8 cellular contexts compared by ENCODE assay signal in the genomic region with DNA sequence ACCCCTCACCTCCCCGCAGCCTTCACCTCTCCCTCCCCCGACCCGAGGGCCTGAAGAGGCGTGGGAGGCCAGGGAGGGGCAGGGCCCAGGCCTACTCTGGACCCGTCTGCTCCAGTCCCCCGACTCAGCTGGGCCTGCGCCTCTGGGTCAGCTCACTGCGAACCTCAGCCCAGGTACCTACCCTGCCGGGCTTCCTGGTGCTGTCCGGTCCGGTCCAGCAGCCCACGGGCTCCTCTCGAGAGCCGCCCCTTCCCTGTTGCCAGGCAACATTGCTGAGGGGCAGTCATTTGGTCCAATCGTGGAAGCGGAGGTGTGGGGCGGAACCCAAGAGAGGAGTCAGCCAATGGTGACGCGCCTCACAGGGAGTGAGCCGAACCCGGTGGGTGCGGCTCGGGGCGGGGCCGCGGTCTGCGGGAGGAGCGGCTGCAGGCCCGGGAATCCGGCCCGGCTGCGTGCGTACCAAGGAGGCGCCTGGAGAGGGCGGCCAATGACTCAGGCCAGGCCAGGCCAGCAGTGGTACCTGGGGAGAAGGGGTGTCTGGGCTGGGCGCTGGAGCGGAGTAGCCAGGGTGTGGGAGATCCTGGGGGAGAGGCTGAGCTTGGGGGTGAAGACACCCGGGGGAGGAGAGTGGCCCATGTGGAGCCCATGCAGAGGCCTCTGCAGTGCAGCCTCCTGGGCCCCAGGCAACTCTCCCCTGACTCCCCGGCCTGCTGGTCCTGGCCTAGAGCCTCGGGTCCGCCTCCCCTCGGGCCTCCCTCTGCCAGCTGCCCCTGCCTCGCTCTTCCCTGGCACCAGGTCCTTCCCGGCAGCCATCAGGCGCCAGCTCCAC. TPM values are rescaled to one million over a fixed set of nuclear protein-coding genes. Genes with fewer than 3 reads are reported as not detected.
DNase-seq lines count a peak whose midpoint lies in the region; ATAC-seq and TF ChIP-seq lines count a peak whose summit lies in the region.

A gene with protein sequence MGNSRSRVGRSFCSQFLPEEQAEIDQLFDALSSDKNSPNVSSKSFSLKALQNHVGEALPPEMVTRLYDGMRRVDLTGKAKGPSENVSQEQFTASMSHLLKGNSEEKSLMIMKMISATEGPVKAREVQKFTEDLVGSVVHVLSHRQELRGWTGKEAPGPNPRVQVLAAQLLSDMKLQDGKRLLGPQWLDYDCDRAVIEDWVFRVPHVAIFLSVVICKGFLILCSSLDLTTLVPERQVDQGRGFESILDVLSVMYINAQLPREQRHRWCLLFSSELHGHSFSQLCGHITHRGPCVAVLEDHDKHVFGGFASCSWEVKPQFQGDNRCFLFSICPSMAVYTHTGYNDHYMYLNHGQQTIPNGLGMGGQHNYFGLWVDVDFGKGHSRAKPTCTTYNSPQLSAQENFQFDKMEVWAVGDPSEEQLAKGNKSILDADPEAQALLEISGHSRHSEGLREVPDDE (minus strand): TSS at position 240 of the 829 bp plus-strand sequence. CDS start 6,573 bp downstream, outside the sequence.

- intact Hi-C loops in Caco-2 (cut with micrococcal nuclease; ENCODE audit: unreplicated experiment), result no loop called here
- intact Hi-C loops in naive thymus-derived CD4-positive, alpha-beta T cell (cut with micrococcal nuclease), result loop anchor here (1.0 to 10.0 kb wide), 9 partner anchors 11 to 697 kb away; a partner anchor contains a TSS

- no peaks in the 10 kb centered on the region for H3K36me3 ChIP-seq in Caco-2 (ENCODE audit: control insufficient read depth, insufficient read depth, low read length)
- H3K36me3 ChIP-seq in naive thymus-derived CD4-positive, alpha-beta T cell (ENCODE audit: control insufficient read depth in 2 of 3, insufficient read depth in 3 of 3, low read length in 3 of 3), result no peaks in the 10 kb centered on the region

- H3K4me1 ChIP-seq in Caco-2, result peaks cover 34% of the 10 kb centered on the region
- H3K4me1 ChIP-seq in naive thymus-derived CD4-positive, alpha-beta T cell (ENCODE audit: control insufficient read depth in 2 of 2, insufficient read depth in 2 of 2, low read length in 2 of 2), result peaks cover 23 to 49% of the 10 kb centered on the region in 2 donors

- H3K9me3 ChIP-seq in Caco-2, result no peaks in the 10 kb centered on the region
- no peaks in the 10 kb centered on the region for H3K9me3 ChIP-seq in naive thymus-derived CD4-positive, alpha-beta T cell (ENCODE audit: control insufficient read depth in 2 of 3, low read length in 3 of 3)

- H3K27ac ChIP-seq in naive thymus-derived CD4-positive, alpha-beta T cell (ENCODE audit: low read depth, low read length), result peak within 1 kb of the TSS; percentile 80

- POLR2A ChIA-PET in Caco-2 (lab: Charles Lee), result no interaction called here
- POLR2A ChIA-PET in naive thymus-derived CD4-positive, alpha-beta T cell (lab: Charles Lee), result interaction anchor here (0.7 to 5.5 kb wide), 13 partner anchors 10 to 228 kb away, joined by 3 to 38 read pairs (median 4); a partner anchor contains a TSS

- H3K4me3 Mint-ChIP-seq in Caco-2 (ENCODE audit: unreplicated experiment), result peak within 1 kb of the TSS; percentile 88
- H3K4me3 Mint-ChIP-seq in naive thymus-derived CD4-positive, alpha-beta T cell, result peak within 1 kb of the TSS; percentile 79 to 94 (median 89)
- peak within 1 kb of the TSS; percentile 94 to 96 for H3K4me3 Mint-ChIP-seq in stimulated activated naive B cell treated with anti-CD40 and anti-IgM and Interleukin-4, amounts not matched to agents 10 μg/mL and 1 μg/mL and 100 μg/mL, for 72 hours

- no peaks in the 10 kb centered on the region for H3K9me3 Mint-ChIP-seq in Caco-2 (ENCODE audit: unreplicated experiment)
- H3K9me3 Mint-ChIP-seq in naive thymus-derived CD4-positive, alpha-beta T cell, result no peaks in the 10 kb centered on the region
- no peaks in the 10 kb centered on the region for H3K9me3 Mint-ChIP-seq in stimulated activated naive B cell treated with anti-CD40 and anti-IgM and Interleukin-4, amounts not matched to agents 10 μg/mL and 1 μg/mL and 100 μg/mL, for 72 hours

- BruUV-seq in Caco-2 (replicated peaks; lab: Mats Ljungman, UMichigan), result no TSS peak

- CTCF ChIA-PET in Caco-2 (lab: Charles Lee), result interaction anchor here (0.8 to 1.9 kb wide), 4 partner anchors 51 to 234 kb away, joined by 3 to 4 read pairs (median 4); no protein-coding TSS in a partner anchor
- CTCF ChIA-PET in naive thymus-derived CD4-positive, alpha-beta T cell (lab: Charles Lee), result interaction anchor here (0.7 to 11.4 kb wide), 5 partner anchors 10 to 224 kb away, joined by 3 to 129 read pairs (median 3); no protein-coding TSS in a partner anchor

- peak within 1 kb of the TSS; percentile 79 for H3K4me3 ChIP-seq in Caco-2 (ENCODE audit: low read depth, low read length)
- peak within 1 kb of the TSS; percentile 97 for H3K4me3 ChIP-seq in naive thymus-derived CD4-positive, alpha-beta T cell (ENCODE audit: low read length)

- H3K27me3 ChIP-seq in Caco-2 (replicated peaks; ENCODE audit: control insufficient read depth, insufficient read depth, low read length), result no peaks in the 10 kb centered on the region
- no peaks in the 10 kb centered on the region for H3K27me3 ChIP-seq in naive thymus-derived CD4-positive, alpha-beta T cell (ENCODE audit: control insufficient read depth in 2 of 2, insufficient read depth in 2 of 2, low read length in 2 of 2)

- peaks cover 41% of the 10 kb centered on the region for H3K4me1 Mint-ChIP-seq in Caco-2 (ENCODE audit: low read depth, unreplicated experiment)
- H3K4me1 Mint-ChIP-seq in naive thymus-derived CD4-positive, alpha-beta T cell, result peaks cover 31 to 59% (median 55%) of the 10 kb centered on the region in 7 donors
- H3K4me1 Mint-ChIP-seq in stimulated activated naive B cell treated with anti-CD40 and anti-IgM and Interleukin-4, amounts not matched to agents 10 μg/mL and 1 μg/mL and 100 μg/mL, for 72 hours, result peaks cover 22 to 65% of the 10 kb centered on the region in 2 donors

- H3K27ac Mint-ChIP-seq in Caco-2 (ENCODE audit: unreplicated experiment), result peak within 1 kb of the TSS; percentile 96
- peak within 1 kb of the TSS; percentile 52 to 88 (median 81) for H3K27ac Mint-ChIP-seq in naive thymus-derived CD4-positive, alpha-beta T cell
- peak within 1 kb of the TSS; percentile 98 for H3K27ac Mint-ChIP-seq in stimulated activated naive B cell treated with anti-CD40 and anti-IgM and Interleukin-4, amounts not matched to agents 10 μg/mL and 1 μg/mL and 100 μg/mL, for 72 hours

- peaks cover 32% of the 10 kb centered on the region for H3K36me3 Mint-ChIP-seq in Caco-2 (ENCODE audit: insufficient read depth, unreplicated experiment)
- peaks cover 0 to 10% (median 0%) of the 10 kb centered on the region in 5 donors for H3K36me3 Mint-ChIP-seq in naive thymus-derived CD4-positive, alpha-beta T cell
- peaks cover 4 to 10% of the 10 kb centered on the region in 2 donors for H3K36me3 Mint-ChIP-seq in stimulated activated naive B cell treated with anti-CD40 and anti-IgM and Interleukin-4, amounts not matched to agents 10 μg/mL and 1 μg/mL and 100 μg/mL, for 72 hours

- peak; percentile 93 for ATAC-seq in GM19468 (IDR thresholded peaks at IDR 0.05; ENCODE audit: extremely low read depth, unreplicated experiment)
- peak; percentile 99 for ATAC-seq in naive thymus-derived CD4-positive, alpha-beta T cell
- ATAC-seq in stimulated activated naive B cell treated with anti-CD40 and anti-IgM and Interleukin-4, amounts not matched to agents 10 μg/mL and 1 μg/mL and 100 μg/mL, for 72 hours (replicated peaks), result peak; percentile 94 to 95

- peak in 1 of 2 experiments; percentile 42 for TF ChIP-seq CTCF in Caco-2 (IDR thresholded peaks at IDR 0.05; ENCODE audit: insufficient read depth in 1 of 2, low read depth in 1 of 2, low read length in 1 of 2, severe bottlenecking in 1 of 2, unreplicated experiment in 1 of 2)

- no peaks in the 10 kb centered on the region for H3K27me3 Mint-ChIP-seq in Caco-2 (ENCODE audit: insufficient read depth, unreplicated experiment)
- no peaks in the 10 kb centered on the region for H3K27me3 Mint-ChIP-seq in naive thymus-derived CD4-positive, alpha-beta T cell
- no peaks in the 10 kb centered on the region for H3K27me3 Mint-ChIP-seq in stimulated activated naive B cell treated with anti-CD40 and anti-IgM and Interleukin-4, amounts not matched to agents 10 μg/mL and 1 μg/mL and 100 μg/mL, for 72 hours

- DNase-seq in Caco-2 (peak; percentile 99 to 100), HS-5 (ENCODE audit: low read depth) (peak; percentile 79), RPMI7951 (ENCODE audit: low read depth) (peak; percentile 98), fibroblast of gingiva (ENCODE audit: low read depth) (peak; percentile 98)
- peak; percentile 93 to 94 for DNase-seq in activated T-helper 1 cell treated with anti-CD3 and anti-CD28 coated beads, Interleukin-2, amount 50 U/mL, for 16 hours (ENCODE audit: low read depth in 1 of 2, low spot score in 1 of 2)
- peak; percentile 93 to 99 (median 96) for DNase-seq in naive thymus-derived CD4-positive, alpha-beta T cell
- peak; percentile 98 for DNase-seq in stimulated activated naive B cell treated with anti-CD40 and anti-IgM and Interleukin-4, amounts not matched to agents 10 μg/mL and 1 μg/mL and 100 μg/mL, for 72 hours

RNA-seq across cellular contexts. Expression of the gene that starts here (rescaled TPM):
- total RNA-seq in Caco-2 (2022), result 30.9 and 32.7 TPM in 2 replicates
- total RNA-seq in RPMI7951 (2014; rRNA removed; shearing (Covaris generic)), result 17.2 and 17.4 TPM in 2 replicates
- total RNA-seq in naive thymus-derived CD4-positive, alpha-beta T cell, result 10 to 100 TPM in 2 of 5 experiments, 1 to 10 TPM in 3; 6.3 to 56.1 (median 9.3) TPM
- 1 to 10 TPM; 4.0 to 9.3 TPM for polyA plus RNA-seq in naive thymus-derived CD4-positive, alpha-beta T cell

Comparison
In these comparisons a context has a peak if more than half of its experiments do, and no peak if none do; other contexts are left out.
1. Peak in every context shown above with its lines: DNase-seq, ATAC-seq, H3K4me3 ChIP-seq and H3K27ac ChIP-seq.